Comparison of ENCODE assay signal across 23 cellular contexts in genomic region chr13:31027136-31027535, GRCh38.
DNase-seq lines count a peak whose midpoint lies in the region; ATAC-seq, FAIRE-seq and TF ChIP-seq lines count a peak whose summit lies in the region.
"Had no signal": no experiment of that assay in that cellular context is flagged by ENCODE, and none has a peak within 500 bp of the region (broad histone marks: within the 10 kb centered on the region; RNA-seq: fewer than 3 reads in every experiment).

No MANE protein-coding gene starts in this region.

- POLR2A ChIA-PET in MCF 10A (lab: Yijun Ruan, JAX): no interaction called here

- H2AFZ ChIP-seq in neuronal stem cell (ENCODE audit: low read length): no peak overlapping the region

- no peak overlapping the region for H3K4ac ChIP-seq in neuronal stem cell (ENCODE audit: low read length)

- no peak overlapping the region for H2BK15ac ChIP-seq in neuronal stem cell (ENCODE audit: low read length)

- TF ChIP-seq CTCF in kidney (IDR thresholded peaks at IDR 0.05; ENCODE audit: borderline replicate concordance, extremely low read depth, insufficient read depth) (no peak), mucosa of descending colon (IDR thresholded peaks at IDR 0.05) (no peak), MCF 10A (IDR thresholded peaks at IDR 0.05; ENCODE audit: unreplicated experiment) (no peak)

- ATAC-seq in mucosa of descending colon: peak; percentile 67
- no peak for ATAC-seq in GM18502 (IDR thresholded peaks at IDR 0.05; ENCODE audit: poor library complexity, unreplicated experiment)

- H3K36me3 Mint-ChIP-seq in MCF 10A (ENCODE audit: insufficient read depth, unreplicated experiment): no peaks in the 10 kb centered on the region
- H3K36me3 Mint-ChIP-seq: CD14-positive monocyte; CD4-positive, alpha-beta memory T cell; CD4-positive, CD25-positive, alpha-beta regulatory T cell; CD8-positive, alpha-beta memory T cell had no signal

- H3K9ac ChIP-seq in kidney (ENCODE audit: low read length in 2 of 2): no peak overlapping the region
- peak overlapping the region; percentile 45 for H3K9ac ChIP-seq in neuronal stem cell (ENCODE audit: low read depth, low read length, poor library complexity)
- H3K9ac ChIP-seq: BLaER1 had no signal

- H3K18ac ChIP-seq in neuronal stem cell (ENCODE audit: low read length): peak overlapping the region; percentile 49

- H2AK5ac ChIP-seq in neuronal stem cell (ENCODE audit: low read depth, low read length): peak overlapping the region; percentile 40

- FAIRE-seq in kidney (lab: Jason Lieb, UNC): no peak
- no peak for FAIRE-seq in urothelium cell line (lab: Jason Lieb, UNC)
- FAIRE-seq: A204.1, G401.6, GM12891, GM18507 had no signal

- no peak overlapping the region for H3K14ac ChIP-seq in neuronal stem cell (ENCODE audit: low read length)

- no TSS peak for BruUV-seq in MCF 10A (replicated peaks; lab: Mats Ljungman, UMichigan)

- H3K9me3 Mint-ChIP-seq in MCF 10A (ENCODE audit: unreplicated experiment): no peaks in the 10 kb centered on the region
- H3K9me3 Mint-ChIP-seq: CD4-positive, alpha-beta memory T cell; CD4-positive, CD25-positive, alpha-beta regulatory T cell; CD8-positive, alpha-beta memory T cell had no signal

- H3K9me3 ChIP-seq in kidney (ENCODE audit: control insufficient read depth in 1 of 2, low read length in 2 of 2): no peaks in the 10 kb centered on the region
- no peaks in the 10 kb centered on the region for H3K9me3 ChIP-seq in mucosa of descending colon
- H3K9me3 ChIP-seq in neuronal stem cell (replicated peaks in 1 of 2; ENCODE audit: control insufficient read depth in 2 of 2, insufficient read depth in 1 of 2, low read depth in 1 of 2, low read length in 2 of 2): no peaks in the 10 kb centered on the region
- H3K9me3 ChIP-seq: BE2C, BLaER1 had no signal

- H4K91ac ChIP-seq in neuronal stem cell (ENCODE audit: low read depth, low read length, poor library complexity): no peak overlapping the region

- DNase-seq in kidney (peak; percentile 48), mucosa of descending colon (peak in 1 of 3 donors; percentile 21), neuronal stem cell (ENCODE audit: low spot score) (no peak), MCF 10A (ENCODE audit: unreplicated experiment) (no peak), urothelium cell line (ENCODE audit: low spot score) (no peak)
- DNase-seq in activated effector memory CD4-positive, alpha-beta T cell treated with anti-CD3 and anti-CD28 coated beads, Interleukin-2, amount 50 U/mL, for 16 hours: no peak
- DNase-seq: 8988T; ACHN; BE2C; C1 segment of cervical spinal cord; CD4-positive, alpha-beta memory T cell; CD4-positive, CD25-positive, alpha-beta regulatory T cell; CD8-positive, alpha-beta memory T cell; COR-L47; DMS79 treated with DMSO at 0.1 percent for 48 hours; GF-D8 had no signal

- peaks cover 13% of the 10 kb centered on the region for H3K27me3 Mint-ChIP-seq in MCF 10A (ENCODE audit: insufficient read depth, unreplicated experiment)

- CTCF ChIA-PET in MCF 10A (lab: Yijun Ruan, JAX): interaction anchor here (0.6 to 1.6 kb wide), 4 partner anchors 16 to 1209 kb away, joined by 3 to 6 read pairs (median 3); no protein-coding TSS in a partner anchor

- H3K27ac Mint-ChIP-seq in MCF 10A (ENCODE audit: low read depth, unreplicated experiment): no peak overlapping the region
- H3K27ac Mint-ChIP-seq: CD14-positive monocyte; CD4-positive, CD25-positive, alpha-beta regulatory T cell; CD8-positive, alpha-beta memory T cell had no signal

- no peak overlapping the region for H3K27ac ChIP-seq in kidney (ENCODE audit: low read depth in 2 of 2, low read length in 2 of 2)
- H3K27ac ChIP-seq in neuronal stem cell (replicated peaks; ENCODE audit: low read length): no peak overlapping the region
- H3K27ac ChIP-seq: BLaER1 had no signal

- no peak overlapping the region for H3K4me2 ChIP-seq in neuronal stem cell (ENCODE audit: insufficient read depth, low read length, poor library complexity, severe bottlenecking)
- H3K4me2 ChIP-seq: BLaER1 had no signal

- H3K4me3 Mint-ChIP-seq in MCF 10A (ENCODE audit: unreplicated experiment): no peak overlapping the region
- H3K4me3 Mint-ChIP-seq: CD14-positive monocyte; CD4-positive, alpha-beta memory T cell; CD4-positive, CD25-positive, alpha-beta regulatory T cell; CD8-positive, alpha-beta memory T cell had no signal

- H3K36me3 ChIP-seq in kidney (ENCODE audit: control insufficient read depth in 1 of 2, insufficient read depth in 2 of 2, low read length in 2 of 2): no peaks in the 10 kb centered on the region
- H3K36me3 ChIP-seq in mucosa of descending colon (ENCODE audit: low read depth): no peaks in the 10 kb centered on the region
- no peaks in the 10 kb centered on the region for H3K36me3 ChIP-seq in neuronal stem cell (replicated peaks in 1 of 2; ENCODE audit: control insufficient read depth in 2 of 2, insufficient read depth in 2 of 2, low read length in 2 of 2)
- H3K36me3 ChIP-seq: BE2C, BLaER1 had no signal

- H3K4me3 ChIP-seq in kidney (ENCODE audit: low read length in 2 of 2) (no peak overlapping the region), mucosa of descending colon (no peak overlapping the region), neuronal stem cell (ENCODE audit: low read length in 2 of 2) (no peak overlapping the region)
- H3K4me3 ChIP-seq: BLaER1 had no signal

- no peak overlapping the region for H4K8ac ChIP-seq in neuronal stem cell (ENCODE audit: low read depth, low read length)

- no peak overlapping the region for H2BK12ac ChIP-seq in neuronal stem cell (ENCODE audit: low read length)

- intact Hi-C loops in kidney (cut with DNase I): no loop called here
- intact Hi-C loops in mucosa of descending colon (cut with DNase I, micrococcal nuclease): no loop called here
- intact Hi-C loops in MCF 10A (cut with micrococcal nuclease): no loop called here

- WGBS in neuronal stem cell (ENCODE audit: extremely low coverage in 2 of 2, insufficient read length in 2 of 2, insufficient replicate concordance in 1 of 2), 2 donors: no CpG with 5 or more reads among the region's 4 CpGs

- H2BK5ac ChIP-seq in neuronal stem cell (ENCODE audit: low read length): no peak overlapping the region

- no peak overlapping the region for H2BK120ac ChIP-seq in neuronal stem cell (ENCODE audit: low read depth, low read length)

- no peak overlapping the region for H3K23ac ChIP-seq in neuronal stem cell (ENCODE audit: low read depth, low read length, poor library complexity)

- H3K4me1 ChIP-seq in kidney (ENCODE audit: control insufficient read depth in 1 of 2, insufficient read depth in 1 of 2, low read depth in 1 of 2, low read length in 2 of 2) (no peaks in the 10 kb centered on the region), mucosa of descending colon (ENCODE audit: low read depth) (no peaks in the 10 kb centered on the region), neuronal stem cell (ENCODE audit: control insufficient read depth in 2 of 2, insufficient read depth in 1 of 2, low read depth in 1 of 2, low read length in 2 of 2) (no peaks in the 10 kb centered on the region)
- H3K4me1 ChIP-seq: BLaER1 had no signal

- H3K4me1 Mint-ChIP-seq in MCF 10A (ENCODE audit: insufficient read depth, unreplicated experiment): peaks cover 1% of the 10 kb centered on the region
- H3K4me1 Mint-ChIP-seq: CD14-positive monocyte; CD4-positive, alpha-beta memory T cell; CD4-positive, CD25-positive, alpha-beta regulatory T cell; CD8-positive, alpha-beta memory T cell had no signal

- no peaks in the 10 kb centered on the region for H3K27me3 ChIP-seq in neuronal stem cell (ENCODE audit: control insufficient read depth in 3 of 3, insufficient read depth in 3 of 3, low read depth in 1 of 3, low read length in 3 of 3)
- H3K27me3 ChIP-seq: BE2C, BLaER1 had no signal

- no peaks in the 10 kb centered on the region for H3K79me1 ChIP-seq in neuronal stem cell (ENCODE audit: low read depth, low read length)
